In the genomic region with DNA sequence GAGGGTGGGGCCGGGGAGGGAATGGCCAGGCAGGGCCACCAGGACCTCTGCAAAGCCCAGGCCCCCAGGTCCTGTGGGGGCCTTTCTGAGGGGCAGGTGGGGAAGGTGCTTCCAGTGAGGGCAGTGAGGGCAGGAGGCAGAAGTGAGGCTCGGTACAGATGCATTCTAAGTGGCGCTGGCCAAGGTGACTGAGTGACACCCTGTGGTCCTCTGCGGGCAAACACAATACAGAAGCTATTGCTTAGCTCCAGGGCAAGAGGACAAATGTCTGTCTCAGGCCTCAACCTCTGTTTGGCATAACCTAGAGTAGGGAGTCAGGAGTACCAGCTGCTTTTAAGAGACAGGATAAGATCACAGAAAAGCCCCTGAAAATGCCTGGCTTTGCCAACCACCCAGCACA, we compare ENCODE assay signal across 17 cellular contexts. TPM values are rescaled to one million over a fixed set of nuclear protein-coding genes. Genes with fewer than 3 reads are reported as not detected.
DNase-seq lines count a peak whose midpoint lies in the region; ATAC-seq, FAIRE-seq and TF ChIP-seq lines count a peak whose summit lies in the region.
"Had no signal": no experiment of that assay in that cellular context is flagged by ENCODE, and none has a peak within 500 bp of the region (broad histone marks: within the 10 kb centered on the region; RNA-seq: fewer than 3 reads in every experiment).

No MANE protein-coding gene starts in this region.

- POLR2A ChIA-PET in HEK293 (lab: Yijun Ruan, JAX) (no interaction called here), K562 (lab: Yijun Ruan, JAX) (interaction anchor here (0.6 to 0.9 kb wide), 3 partner anchors 9 to 408 kb away, joined by 3 to 4 read pairs (median 4); no protein-coding TSS in a partner anchor)

- FAIRE-seq in K562 (lab: Jason Lieb, UNC) = no peak
- FAIRE-seq: G401.6, H54 had no signal

- ATAC-seq in DND-41 (ENCODE audit: insufficient read depth, low read depth) = no peak; the same call in 2 of the 3 replicates
- ATAC-seq in K562 = peak; percentile 57

- intact Hi-C loops in K562 (cut with micrococcal nuclease) (no loop called here), breast epithelium (cut with DNase I; ENCODE audit: low total_unique reads) (no loop called here)

- H2AFZ ChIP-seq in DND-41 (ENCODE audit: low read depth, low read length) (no peak overlapping the region), K562 (ENCODE audit: low read depth, low read length) (no peak overlapping the region)

- H4K20me1 ChIP-seq in DND-41 (ENCODE audit: insufficient read depth, low read length) = no peaks in the 10 kb centered on the region; the same call in 1 of the 2 replicates
- 0 out of 2 replicates have a peak, but pooled peaks cover 10% of the 10 kb centered on the region for H4K20me1 ChIP-seq in K562 (replicated peaks; ENCODE audit: control insufficient read depth, insufficient read depth, low read length)

- H3K27me3 ChIP-seq in DND-41 (ENCODE audit: insufficient read depth, low read length, poor library complexity) = no peaks in the 10 kb centered on the region
- H3K27me3 ChIP-seq in K562 (ENCODE audit: control insufficient read depth in 2 of 2, insufficient read depth in 2 of 2, low read length in 2 of 2) = peaks cover 21 to 63% of the 10 kb centered on the region in 2 experiments
- H3K27me3 ChIP-seq in breast epithelium = no peaks in the 10 kb centered on the region

- WGBS in K562 (ENCODE audit: insufficient coverage, low coverage, missing lambda C conversion rate) = 0% methylated on average over 3 of the region's 4 CpGs

- in situ Hi-C loops in K562 (cut with MboI) = no loop called here

- H3K27ac ChIP-seq in DND-41 (ENCODE audit: low read length) (no peak overlapping the region), HEK293 (ENCODE audit: extremely low read depth, low read depth, low read length) (no peak overlapping the region), K562 (ENCODE audit: extremely low read depth, low read depth, low read length) (no peak overlapping the region), breast epithelium (no peak overlapping the region)
- H3K27ac ChIP-seq: BLaER1 treated with 17β-estradiol and CSF1 and Interleukin-3, amounts not matched to agents 10 nM and 100 nM had no signal

- no TSS peak for BruUV-seq in K562 (replicated peaks; lab: Mats Ljungman, UMichigan)

- H3K79me2 ChIP-seq in DND-41 (ENCODE audit: insufficient read depth, low read length) (no peaks in the 10 kb centered on the region), K562 (ENCODE audit: control insufficient read depth, insufficient read depth, low read length) (no peaks in the 10 kb centered on the region)

- TF ChIP-seq EP300 in K562 (IDR thresholded peaks at IDR 0.05; ENCODE audit: low read length) = no peak

- H3K4me2 ChIP-seq in DND-41 (ENCODE audit: insufficient read depth, low read length) (no peak overlapping the region), K562 (ENCODE audit: insufficient read depth, low read length) (no peak overlapping the region)
- H3K4me2 ChIP-seq: BLaER1 treated with 17β-estradiol and CSF1 and Interleukin-3, amounts not matched to agents 10 nM and 100 nM had no signal

- peak; percentile 27 for TF ChIP-seq CTCF in DND-41 (IDR thresholded peaks at IDR 0.05; ENCODE audit: borderline replicate concordance, extremely low read depth, low read length, poor library complexity, severe bottlenecking)
- no peak for TF ChIP-seq CTCF in HEK293 (tag by site-specific recombination; IDR thresholded peaks at IDR 0.05)
- 0 out of 6 replicates have a peak, but pooled peaks of 2 of the 3 experiments have one; percentile 15 to 21 for TF ChIP-seq CTCF in K562 (IDR thresholded peaks at IDR 0.05 in 2 of 3, conservative IDR thresholded peaks at IDR 0.05 in 1 of 3; ENCODE audit: insufficient read depth in 2 of 3, low read depth in 1 of 3, low read length in 3 of 3)
- no peak for TF ChIP-seq CTCF in breast epithelium (IDR thresholded peaks at IDR 0.05)

- no peaks in the 10 kb centered on the region for H3K9me1 ChIP-seq in K562 (ENCODE audit: control insufficient read depth, insufficient read depth, low read length)

- CTCF ChIA-PET in HEK293 (lab: Yijun Ruan, JAX) (no interaction called here), K562 (lab: Yijun Ruan, JAX; ENCODE audit: low intra/inter-chr PET ratio) (interaction anchor here (1.2 kb wide), 1 partner anchor 119 kb away, joined by 4 read pairs; no protein-coding TSS in a partner anchor)

- no peak for TF ChIP-seq POLR2A in K562 (conservative IDR thresholded peaks at IDR 0.05)
- TF ChIP-seq POLR2A in breast epithelium (IDR thresholded peaks at IDR 0.05) = no peak

- H3K9me3 ChIP-seq in DND-41 (ENCODE audit: insufficient read depth, low read length, severe bottlenecking) = no peaks in the 10 kb centered on the region
- H3K9me3 ChIP-seq in HEK293 (ENCODE audit: control insufficient read depth, insufficient read depth, low read depth, low read length) = no peaks in the 10 kb centered on the region
- no peaks in the 10 kb centered on the region for H3K9me3 ChIP-seq in K562 (replicated peaks; ENCODE audit: control insufficient read depth, insufficient read depth, low read depth, low read length)
- H3K9me3 ChIP-seq in breast epithelium = no peaks in the 10 kb centered on the region
- H3K9me3 ChIP-seq: BLaER1 treated with 17β-estradiol and CSF1 and Interleukin-3, amounts not matched to agents 10 nM and 100 nM had no signal

- TF ChIP-seq RAD21 in K562 (CRISPR knock-in tag; conservative IDR thresholded peaks at IDR 0.05 in 1 of 2, IDR thresholded peaks at IDR 0.05 in 1 of 2) = peak in 1 of 2 experiments; percentile 41; a peak in 2 of 4 replicates

- H3K36me3 ChIP-seq in DND-41 (ENCODE audit: insufficient read depth, low read length) (no peaks in the 10 kb centered on the region), HEK293 (ENCODE audit: control insufficient read depth in 2 of 2, insufficient read depth in 1 of 2, low read length in 2 of 2) (peaks cover 0 to 6% of the 10 kb centered on the region in 2 experiments; a peak in 1 of 3 replicates), K562 (ENCODE audit: control insufficient read depth, insufficient read depth, low read length) (no peaks in the 10 kb centered on the region), breast epithelium (no peaks in the 10 kb centered on the region)
- H3K36me3 ChIP-seq: BLaER1 treated with 17β-estradiol and CSF1 and Interleukin-3, amounts not matched to agents 10 nM and 100 nM had no signal

- no peak overlapping the region for H3K9ac ChIP-seq in DND-41 (ENCODE audit: low read depth, low read length)
- H3K9ac ChIP-seq in K562 (ENCODE audit: insufficient read depth in 1 of 2, low read depth in 2 of 2, low read length in 2 of 2) = no peak overlapping the region
- H3K9ac ChIP-seq: BLaER1 treated with 17β-estradiol and CSF1 and Interleukin-3, amounts not matched to agents 10 nM and 100 nM had no signal

- no peak for DNase-seq in DND-41
- peak; percentile 20 for DNase-seq in OCI-M1 (lab: John Stamatoyannopoulos, UW)
- DNase-seq in K562 (ENCODE audit: extremely low read depth in 1 of 4, low spot score in 3 of 4) = no peak
- DNase-seq in NCI-H2081 treated with DMSO at 0.1 percent for 48 hours (lab: John Stamatoyannopoulos, UW) = no peak
- DNase-seq in breast epithelium (ENCODE audit: low spot score in 2 of 2) = no peak
- no peak for DNase-seq in T-helper 2 cell
- no peak for DNase-seq in SIG-M5 (lab: John Stamatoyannopoulos, UW)
- DNase-seq: ACHN; Calu3; CD4-positive, CD25-positive, alpha-beta regulatory T cell; DMS 273 treated with DMSO at 0.1 percent for 48 hours; DMS79; EL had no signal

- H3K4me1 ChIP-seq in DND-41 (ENCODE audit: insufficient read depth, low read length) = peaks cover 5% of the 10 kb centered on the region
- H3K4me1 ChIP-seq in HEK293 (ENCODE audit: control insufficient read depth, insufficient read depth, low read length) = no peaks in the 10 kb centered on the region
- no peaks in the 10 kb centered on the region; a peak in 1 of 5 replicates for H3K4me1 ChIP-seq in K562 (replicated peaks in 1 of 2; ENCODE audit: control insufficient read depth in 2 of 2, insufficient read depth in 2 of 2, low read length in 2 of 2)
- H3K4me1 ChIP-seq in breast epithelium = no peaks in the 10 kb centered on the region

- H3K4me3 ChIP-seq in DND-41 (ENCODE audit: low read depth in 1 of 2, low read length in 2 of 2) (no peak overlapping the region), HEK293 (ENCODE audit: low read depth, low read length) (no peak overlapping the region), K562 (no peak overlapping the region), breast epithelium (no peak overlapping the region)
- H3K4me3 ChIP-seq: BLaER1 treated with 17β-estradiol and CSF1 and Interleukin-3, amounts not matched to agents 10 nM and 100 nM had no signal

RNA-seq across cellular contexts. Expression of gene B3GAT1, which starts 31.3 kb away (rescaled TPM):
- 0.19 and 0.28 TPM in 2 replicates for total RNA-seq in K562 (2011; cell fraction: chromatin; rRNA removed; ENCODE audit: low replicate concordance)
- 0.17 and 0.26 TPM in 2 replicates for total RNA-seq in K562 (2011; cell fraction: nucleolus; rRNA removed)
- total RNA-seq in K562 (2011; cell fraction: nucleoplasm; rRNA removed) = 0.31 and 0.44 TPM in 2 replicates
- total RNA-seq in K562 (2014; rRNA removed) (0.18 and 0.45 TPM in 2 replicates), K562 (2014; rRNA removed; fragmentation: Illumina TruSeq; extraction: Trizol) (0.04 and 0.13 TPM in 2 replicates), K562 (2015; rRNA removed; fragmentation: Illumina TruSeq; extraction: Trizol) (0.11 and 0.15 TPM in 2 replicates), K562 (2021) (0.42 and 0.53 TPM in 2 replicates), breast epithelium (1 to 10 TPM in 2 of 3 donors, under 1 TPM in 1; 0.16 to 2.9 (median 2.8) TPM)
- polyA plus RNA-seq in K562 (2011; rRNA removed) (0.04 and 0.08 TPM in 2 replicates), K562 (2014; fragmentation: Illumina TruSeq; extraction: Trizol) (0.22 and 0.33 TPM in 2 replicates), K562 (2014; fragmentation: Nextera tagmentation; extraction: Ambion mirVana) (under 1 TPM in 1 of 2 experiments, not detected in 1; 0.01 TPM), K562 (2014; rRNA removed) (0.17 and 0.22 TPM in 2 replicates)
- 0.06 and 0.25 TPM in 2 replicates for polyA plus RNA-seq in K562 (2011; cell fraction: cytosol; rRNA removed)
- 0.04 and 0.61 TPM in 2 replicates for polyA plus RNA-seq in K562 (2011; cell fraction: nucleus; rRNA removed)
- polyA plus RNA-seq in K562 (2012) = 0.76 and 1.1 TPM in 2 replicates
- polyA minus RNA-seq in K562 (2011; rRNA and poly(A)+ RNA removed) = not detected in 2 replicates
- polyA minus RNA-seq in K562 (2011; cell fraction: cytosol; rRNA and poly(A)+ RNA removed) = 0.19 TPM in 1 of 2 replicates, not detected in the other
- polyA minus RNA-seq in K562 (2011; cell fraction: nucleus; rRNA and poly(A)+ RNA removed) = 0.13 TPM in 1 of 2 replicates, not detected in the other
- polyA plus RNA-seq: CD4-positive, CD25-positive, alpha-beta regulatory T cell had no signal

RNA-seq across cellular contexts. Expression of gene GLB1L2, which starts 49.0 kb away (rescaled TPM):
- 48.6 and 100 TPM in 2 replicates for total RNA-seq in K562 (2011; cell fraction: chromatin; rRNA removed; ENCODE audit: low replicate concordance)
- total RNA-seq in K562 (2011; cell fraction: nucleolus; rRNA removed) = 62.0 and 67.0 TPM in 2 replicates
- total RNA-seq in K562 (2011; cell fraction: nucleoplasm; rRNA removed) = 55.1 and 55.6 TPM in 2 replicates
- total RNA-seq in K562 (2014; rRNA removed) (13.8 and 15.7 TPM in 2 replicates), K562 (2014; rRNA removed; fragmentation: Illumina TruSeq; extraction: Trizol) (9.5 and 10.4 TPM in 2 replicates), K562 (2015; rRNA removed; fragmentation: Illumina TruSeq; extraction: Trizol) (10.0 and 10.9 TPM in 2 replicates), K562 (2021) (15.4 and 16.8 TPM in 2 replicates), breast epithelium (10 to 100 TPM in 1 of 3 donors, 1 to 10 TPM in 2; 3.4 to 11.5 (median 6.6) TPM)
- polyA plus RNA-seq in K562 (2011; rRNA removed) (20.8 and 21.4 TPM in 2 replicates), K562 (2014; fragmentation: Illumina TruSeq; extraction: Trizol) (19.1 and 19.2 TPM in 2 replicates), K562 (2014; fragmentation: Nextera tagmentation; extraction: Ambion mirVana) (1 to 10 TPM in 1 of 2 experiments, under 1 TPM in 1; 0.84 to 2.5 TPM), K562 (2014; rRNA removed) (14.9 and 15.6 TPM in 2 replicates)
- 18.1 and 23.1 TPM in 2 replicates for polyA plus RNA-seq in K562 (2011; cell fraction: cytosol; rRNA removed)
- 61.7 and 88.8 TPM in 2 replicates for polyA plus RNA-seq in K562 (2011; cell fraction: nucleus; rRNA removed)
- 15.6 and 20.4 TPM in 2 replicates for polyA plus RNA-seq in K562 (2012)
- polyA minus RNA-seq in K562 (2011; rRNA and poly(A)+ RNA removed) = 10.6 and 15.3 TPM in 2 replicates
- polyA minus RNA-seq in K562 (2011; cell fraction: cytosol; rRNA and poly(A)+ RNA removed) = 9.0 and 11.4 TPM in 2 replicates
- polyA minus RNA-seq in K562 (2011; cell fraction: nucleus; rRNA and poly(A)+ RNA removed) = 12.4 and 13.2 TPM in 2 replicates

Comparison
In these comparisons a context has a peak if more than half of its experiments do, and no peak if none do; other contexts are left out.
1. CTCF ChIP-seq: peak in DND-41 (single experiment) and K562 (2 of 3); none in HEK293 (single experiment) and breast epithelium (0 of 3).